Comparison of ENCODE assay signal across 11 cellular contexts in the genomic region with DNA sequence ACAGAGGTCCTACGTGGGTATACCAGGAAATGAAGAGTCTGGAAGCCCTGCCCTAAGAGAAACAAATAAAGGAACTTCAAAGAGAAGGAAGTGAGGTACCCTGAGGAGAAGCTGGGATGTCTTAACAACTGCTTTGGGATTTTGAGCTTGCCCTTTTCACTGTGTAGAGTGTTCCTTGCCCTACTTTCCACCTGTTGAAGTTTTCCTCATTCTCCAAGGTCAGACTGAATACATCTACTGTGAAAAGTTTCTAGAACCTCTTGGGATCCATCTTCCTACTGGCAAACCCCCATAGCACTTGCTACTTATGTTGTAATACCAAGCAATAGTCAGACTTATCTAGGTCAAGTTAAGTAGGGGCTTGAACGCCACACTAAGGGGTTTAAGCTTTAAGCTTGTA. TPM values are rescaled to one million over a fixed set of nuclear protein-coding genes. Genes with fewer than 3 reads are reported as not detected.
DNase-seq lines count a peak whose midpoint lies in the region; ATAC-seq and TF ChIP-seq lines count a peak whose summit lies in the region.
"Had no signal": no experiment of that assay in that cellular context is flagged by ENCODE, and none has a peak within 500 bp of the region (broad histone marks: within the 10 kb centered on the region; RNA-seq: fewer than 3 reads in every experiment).

No MANE protein-coding gene starts in this region.

- DNase-seq in T-helper 1 cell = no peak
- DNase-seq in MV-4-11 (lab: John Stamatoyannopoulos, UW) = peak; percentile 19
- no peak for DNase-seq in endothelial cell (ENCODE audit: low spot score)
- no peak for DNase-seq in progenitor cell of endocrine pancreas (ENCODE audit: low spot score, unreplicated experiment)
- DNase-seq in NCI-H1092 (lab: John Stamatoyannopoulos, UW) = no peak
- DNase-seq: dermis blood vessel endothelial cell, heart right ventricle had no signal

- TF ChIP-seq CTCF in endothelial cell (IDR thresholded peaks at IDR 0.05; ENCODE audit: unreplicated experiment) = no peak
- no peak for TF ChIP-seq CTCF in progenitor cell of endocrine pancreas (IDR thresholded peaks at IDR 0.05; ENCODE audit: unreplicated experiment)

- H3K27me3 Mint-ChIP-seq in T-helper 1 cell treated with Interleukin-12 subunit alpha and Interleukin-12 subunit beta and Interleukin-4 antibody, amounts not matched to agents 30 μg/mL and 1 μg/mL, for 36 hours (ENCODE audit: low read depth) = peaks cover 6% of the 10 kb centered on the region
- H3K27me3 Mint-ChIP-seq in endothelial cell (ENCODE audit: unreplicated experiment) (peaks cover 12% of the 10 kb centered on the region), progenitor cell of endocrine pancreas (peaks cover 21% of the 10 kb centered on the region)

- H3K27ac Mint-ChIP-seq in T-helper 1 cell treated with Interleukin-12 subunit alpha and Interleukin-12 subunit beta and Interleukin-4 antibody, amounts not matched to agents 30 μg/mL and 1 μg/mL, for 36 hours = no peak overlapping the region
- H3K27ac Mint-ChIP-seq in endothelial cell (ENCODE audit: unreplicated experiment) (no peak overlapping the region), progenitor cell of endocrine pancreas (no peak overlapping the region)

- H3K4me3 Mint-ChIP-seq in T-helper 1 cell treated with Interleukin-12 subunit alpha and Interleukin-12 subunit beta and Interleukin-4 antibody, amounts not matched to agents 30 μg/mL and 1 μg/mL, for 36 hours = peak overlapping the region; percentile 91
- H3K4me3 Mint-ChIP-seq in endothelial cell (ENCODE audit: unreplicated experiment) (peak overlapping the region; percentile 97), progenitor cell of endocrine pancreas (ENCODE audit: low read depth) (peak overlapping the region; percentile 93)

- H3K9me3 Mint-ChIP-seq in T-helper 1 cell treated with Interleukin-12 subunit alpha and Interleukin-12 subunit beta and Interleukin-4 antibody, amounts not matched to agents 30 μg/mL and 1 μg/mL, for 36 hours = no peaks in the 10 kb centered on the region
- H3K9me3 Mint-ChIP-seq in endothelial cell (ENCODE audit: unreplicated experiment) = no peaks in the 10 kb centered on the region
- no peaks in the 10 kb centered on the region for H3K9me3 Mint-ChIP-seq in progenitor cell of endocrine pancreas (ENCODE audit: low read depth)
- H3K9me3 Mint-ChIP-seq: activated T-helper 2 cell treated with anti-CD3 and anti-CD28 coated beads, Interferon-gamma antibody, Interleukin-2, Interleukin-4, amounts not matched to agents 10 μg/mL and 5 μg/mL and 100 μg/mL, durations not matched to agents 14 hours and 24 hours and 36 hours had no signal

- ATAC-seq in HG02610 (IDR thresholded peaks at IDR 0.05; ENCODE audit: unreplicated experiment) (no peak), HG02885 (IDR thresholded peaks at IDR 0.05; ENCODE audit: poor library complexity, unreplicated experiment) (no peak)
- ATAC-seq: heart right ventricle had no signal

- H3K4me1 Mint-ChIP-seq in T-helper 1 cell treated with Interleukin-12 subunit alpha and Interleukin-12 subunit beta and Interleukin-4 antibody, amounts not matched to agents 30 μg/mL and 1 μg/mL, for 36 hours (ENCODE audit: low read depth) = peaks cover 26% of the 10 kb centered on the region
- H3K4me1 Mint-ChIP-seq in endothelial cell (ENCODE audit: unreplicated experiment) = peaks cover 37% of the 10 kb centered on the region
- H3K4me1 Mint-ChIP-seq in progenitor cell of endocrine pancreas (ENCODE audit: low read depth) = peaks cover 25% of the 10 kb centered on the region

- peaks cover 8% of the 10 kb centered on the region for H3K36me3 Mint-ChIP-seq in T-helper 1 cell treated with Interleukin-12 subunit alpha and Interleukin-12 subunit beta and Interleukin-4 antibody, amounts not matched to agents 30 μg/mL and 1 μg/mL, for 36 hours (ENCODE audit: low read depth)
- H3K36me3 Mint-ChIP-seq in endothelial cell (ENCODE audit: low read depth, unreplicated experiment) (peaks cover 11% of the 10 kb centered on the region), progenitor cell of endocrine pancreas (ENCODE audit: insufficient read depth) (peaks cover 7% of the 10 kb centered on the region)

RNA-seq across cellular contexts. Expression of a gene that starts 1.2 kb away (rescaled TPM):
- 70.4 TPM for total RNA-seq in endothelial cell (ENCODE audit: unreplicated experiment)
- total RNA-seq in progenitor cell of endocrine pancreas = 92.0 and 95.7 TPM in 2 replicates
